19 cellular contexts compared by ENCODE assay signal in the genomic region with DNA sequence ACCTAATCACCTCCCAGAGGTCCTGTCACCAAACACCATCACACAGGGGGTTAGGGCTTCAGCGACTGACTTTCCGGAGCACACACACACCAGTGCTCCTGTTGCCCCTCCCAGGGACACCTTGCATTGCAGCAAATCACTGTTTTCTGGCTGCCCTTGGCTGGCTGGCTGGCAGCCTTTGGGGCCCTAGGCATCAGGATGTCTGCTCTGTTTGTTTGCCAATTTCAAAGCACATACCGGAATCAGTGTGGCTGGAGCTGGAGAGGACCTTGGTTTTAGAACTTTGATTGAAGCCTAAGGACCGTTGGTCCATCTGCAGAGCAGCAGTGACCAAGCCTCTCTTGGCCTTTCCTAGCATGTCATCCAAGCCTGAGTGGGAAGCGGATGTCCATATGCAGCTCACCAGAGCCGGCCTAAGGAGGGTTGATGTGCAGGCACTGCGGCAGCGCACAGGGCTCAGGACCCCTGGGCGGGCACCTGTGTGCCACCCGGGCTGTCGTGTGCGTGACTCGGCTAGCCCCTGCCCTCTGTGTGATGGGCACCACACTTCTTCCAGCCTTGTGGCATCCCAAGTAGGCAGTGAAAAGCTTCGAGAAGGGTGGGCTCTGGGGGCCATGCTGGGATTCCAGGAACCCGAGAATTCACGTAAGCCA.
A peak's percentile ranks its signal among the peaks of the same experiment; 100 is the strongest.
DNase-seq lines count a peak whose midpoint lies in the region; ATAC-seq, FAIRE-seq and TF ChIP-seq lines count a peak whose summit lies in the region.
"Had no signal": no experiment of that assay in that cellular context is flagged by ENCODE, and none has a peak within 500 bp of the region (broad histone marks: within the 10 kb centered on the region; RNA-seq: fewer than 3 reads in every experiment).

No MANE protein-coding gene starts in this region.

- peaks cover 59% of the 10 kb centered on the region for H3K4me1 Mint-ChIP-seq in nephron progenitor cell

- no peaks in the 10 kb centered on the region for H3K79me2 ChIP-seq in endothelial cell of umbilical vein (ENCODE audit: control insufficient read depth, insufficient read depth, low read length)

- POLR2A ChIA-PET in endothelial cell of umbilical vein (lab: Charles Lee): no interaction called here

- no peak overlapping the region for H3K9ac ChIP-seq in endothelial cell of umbilical vein (replicated peaks; ENCODE audit: extremely low read depth, insufficient read depth, low read length)

- no peaks in the 10 kb centered on the region for H3K27me3 Mint-ChIP-seq in nephron progenitor cell (ENCODE audit: low read depth, poor library complexity)

- CTCF ChIA-PET in endothelial cell of umbilical vein (lab: Charles Lee): interaction anchor here (1.1 kb wide), 1 partner anchor 11 kb away, joined by 3 read pairs; no protein-coding TSS in a partner anchor

- no peaks in the 10 kb centered on the region for H4K20me1 ChIP-seq in endothelial cell of umbilical vein (replicated peaks; ENCODE audit: control insufficient read depth, extremely low read depth, insufficient read depth, low read length)

- no peak overlapping the region for H3K4me3 Mint-ChIP-seq in nephron progenitor cell
- H3K4me3 Mint-ChIP-seq: CD4-positive, alpha-beta T cell had no signal

- H3K4me1 ChIP-seq in endothelial cell of umbilical vein (ENCODE audit: control insufficient read depth, extremely low read depth, insufficient read depth, low read length) (peaks cover 28% of the 10 kb centered on the region), mucosa of descending colon (ENCODE audit: low read depth) (no peaks in the 10 kb centered on the region), psoas muscle (no peaks in the 10 kb centered on the region)
- H3K4me1 ChIP-seq: A549, Caco-2 had no signal

- peak; percentile 35 for DNase-seq in H7
- DNase-seq in endothelial cell of umbilical vein (ENCODE audit: low read depth, low spot score): peak; percentile 28
- DNase-seq in nephron progenitor cell: no peak
- DNase-seq in substantia nigra (lab: John Stamatoyannopoulos, UW): no peak
- no peak for DNase-seq in mucosa of descending colon
- DNase-seq in psoas muscle: no peak
- DNase-seq in activated naive CD4-positive, alpha-beta T cell (lab: John Stamatoyannopoulos, UW): no peak
- DNase-seq: AML-193; Caco-2; CD4-positive, alpha-beta T cell; HCEC 1CT had no signal

- H3K36me3 ChIP-seq in H7 (replicated peaks; ENCODE audit: control insufficient read depth, insufficient read depth, low read length) (no peaks in the 10 kb centered on the region), endothelial cell of umbilical vein (ENCODE audit: control insufficient read depth in 2 of 2, extremely low read depth in 1 of 2, insufficient read depth in 2 of 2, low read length in 2 of 2) (no peaks in the 10 kb centered on the region), mucosa of descending colon (ENCODE audit: low read depth) (no peaks in the 10 kb centered on the region), psoas muscle (ENCODE audit: insufficient read depth in 1 of 2, low read depth in 1 of 2) (no peaks in the 10 kb centered on the region)

- no TSS peak for BruUV-seq in endothelial cell of umbilical vein (replicated peaks; lab: Mats Ljungman, UMichigan)

- H3K9me3 Mint-ChIP-seq in nephron progenitor cell: peaks cover 4% of the 10 kb centered on the region
- H3K9me3 Mint-ChIP-seq: CD4-positive, alpha-beta T cell had no signal

- FAIRE-seq in endothelial cell of umbilical vein (lab: Jason Lieb, UNC): no peak
- FAIRE-seq: A549, D721Med, G401.6, GM12891, GM19239 had no signal

- no peak for TF ChIP-seq CTCF in endothelial cell of umbilical vein (IDR thresholded peaks at IDR 0.05; ENCODE audit: extremely low read depth in 1 of 2, insufficient read depth in 1 of 2, low read depth in 1 of 2, low read length in 2 of 2)
- no peak for TF ChIP-seq CTCF in nephron progenitor cell (IDR thresholded peaks at IDR 0.05)
- TF ChIP-seq CTCF in mucosa of descending colon (IDR thresholded peaks at IDR 0.05): no peak
- no peak for TF ChIP-seq CTCF in psoas muscle (IDR thresholded peaks at IDR 0.05)

- intact Hi-C loops in endothelial cell of umbilical vein (cut with micrococcal nuclease): loop anchor here (5.0 kb wide), 2 partner anchors 71 to 329 kb away; no protein-coding TSS in a partner anchor
- intact Hi-C loops in mucosa of descending colon (cut with DNase I, micrococcal nuclease): no loop called here
- intact Hi-C loops in psoas muscle (cut with DNase I): no loop called here

- H3K36me3 Mint-ChIP-seq in nephron progenitor cell (ENCODE audit: low read depth): peaks cover 6% of the 10 kb centered on the region

- ATAC-seq in mucosa of descending colon (no peak), psoas muscle (no peak)
- ATAC-seq: A549 had no signal

- H3K4me2 ChIP-seq in endothelial cell of umbilical vein (ENCODE audit: insufficient read depth, low read length): no peak overlapping the region
- H3K4me2 ChIP-seq: A549 had no signal

- WGBS in psoas muscle, 3 donors: 87 to 93% (median 89%) methylated on average over 16 of the region's 16 CpGs

- no peak overlapping the region for H3K27ac ChIP-seq in endothelial cell of umbilical vein (ENCODE audit: insufficient read depth, low read depth, low read length)
- H3K27ac ChIP-seq in substantia nigra (ENCODE audit: low read depth, low read length, poor library complexity, severe bottlenecking): peak overlapping the region; percentile 21
- no peak overlapping the region for H3K27ac ChIP-seq in psoas muscle
- H3K27ac ChIP-seq: 22Rv1, A549, C4-2B, HL-60 had no signal

- H2AFZ ChIP-seq in endothelial cell of umbilical vein (ENCODE audit: low read depth, low read length): no peak overlapping the region

- H3K27me3 ChIP-seq in H7 (ENCODE audit: control insufficient read depth, insufficient read depth, low read length): no peaks in the 10 kb centered on the region
- H3K27me3 ChIP-seq in endothelial cell of umbilical vein (ENCODE audit: control insufficient read depth in 2 of 2, insufficient read depth in 2 of 2, low read length in 2 of 2): no peaks in the 10 kb centered on the region
- no peaks in the 10 kb centered on the region for H3K27me3 ChIP-seq in psoas muscle (ENCODE audit: insufficient read depth in 3 of 3, low read length in 2 of 3)

- H3K9me3 ChIP-seq in endothelial cell of umbilical vein (replicated peaks; ENCODE audit: control insufficient read depth, insufficient read depth, low read length) (no peaks in the 10 kb centered on the region), mucosa of descending colon (no peaks in the 10 kb centered on the region), psoas muscle (no peaks in the 10 kb centered on the region)
- H3K9me3 ChIP-seq: A549, Caco-2 had no signal

- dilution Hi-C loops in endothelial cell of umbilical vein (cut with MboI; ENCODE audit: extremely low pct_ligation_motif_present, low sequenced_read_pairs): no loop called here

- no peak overlapping the region for H3K4me3 ChIP-seq in H7 (ENCODE audit: insufficient read depth, low read depth, low read length)
- no peak overlapping the region for H3K4me3 ChIP-seq in endothelial cell of umbilical vein (replicated peaks in 1 of 3; ENCODE audit: insufficient read depth in 1 of 3, low read depth in 1 of 3, low read length in 3 of 3)
- H3K4me3 ChIP-seq in mucosa of descending colon: no peak overlapping the region
- no peak overlapping the region for H3K4me3 ChIP-seq in psoas muscle
- H3K4me3 ChIP-seq: A549 had no signal

- no peak for TF ChIP-seq POLR2A in endothelial cell of umbilical vein (IDR thresholded peaks at IDR 0.05; ENCODE audit: low read depth, low read length)

- no peaks in the 10 kb centered on the region for H3K9me1 ChIP-seq in endothelial cell of umbilical vein (replicated peaks; ENCODE audit: control insufficient read depth, extremely low read depth, insufficient read depth, low read length)

- H3K27ac Mint-ChIP-seq in nephron progenitor cell: peak overlapping the region; percentile 51
- H3K27ac Mint-ChIP-seq: CD4-positive, alpha-beta T cell had no signal

TF ChIP-seq in endothelial cell of umbilical vein, 7 proteins besides CTCF, POLR2A, EP300 and RAD21:
- TF ChIP-seq, protein P1, sequence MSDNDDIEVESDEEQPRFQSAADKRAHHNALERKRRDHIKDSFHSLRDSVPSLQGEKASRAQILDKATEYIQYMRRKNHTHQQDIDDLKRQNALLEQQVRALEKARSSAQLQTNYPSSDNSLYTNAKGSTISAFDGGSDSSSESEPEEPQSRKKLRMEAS (IDR thresholded peaks at IDR 0.05; ENCODE audit: insufficient read depth, insufficient read length): no peak
- TF ChIP-seq MYC (IDR thresholded peaks at IDR 0.05; ENCODE audit: low read depth, low read length): no peak
- no peak for TF ChIP-seq EZH2 (IDR thresholded peaks at IDR 0.05; ENCODE audit: borderline replicate concordance, low read depth, low read length, severe bottlenecking)
- TF ChIP-seq GATA2 (IDR thresholded peaks at IDR 0.05; ENCODE audit: insufficient read depth, insufficient read length, low read depth, low read length): no peak
- TF ChIP-seq JUN (IDR thresholded peaks at IDR 0.05; ENCODE audit: borderline replicate concordance, insufficient read depth, insufficient read length, low read depth): no peak
- no peak for TF ChIP-seq FOS (IDR thresholded peaks at IDR 0.05; ENCODE audit: borderline replicate concordance, insufficient read depth, low read length)
- no peak for TF ChIP-seq POLR2AphosphoS5 (IDR thresholded peaks at IDR 0.05; ENCODE audit: insufficient read depth, low read depth, low read length)
TF ChIP-seq in endothelial cell of umbilical vein: peak in this region for 0.

Comparison
In these comparisons a context has a peak if more than half of its experiments do, and no peak if none do; other contexts are left out.
1. DNase-seq: peak in H7 (single experiment) and endothelial cell of umbilical vein (single experiment); none in nephron progenitor cell (single experiment), substantia nigra (0 of 49), mucosa of descending colon (0 of 3), psoas muscle (0 of 2) and activated naive CD4-positive, alpha-beta T cell (0 of 4).